18 cellular contexts compared by ENCODE assay signal in the genomic region with DNA sequence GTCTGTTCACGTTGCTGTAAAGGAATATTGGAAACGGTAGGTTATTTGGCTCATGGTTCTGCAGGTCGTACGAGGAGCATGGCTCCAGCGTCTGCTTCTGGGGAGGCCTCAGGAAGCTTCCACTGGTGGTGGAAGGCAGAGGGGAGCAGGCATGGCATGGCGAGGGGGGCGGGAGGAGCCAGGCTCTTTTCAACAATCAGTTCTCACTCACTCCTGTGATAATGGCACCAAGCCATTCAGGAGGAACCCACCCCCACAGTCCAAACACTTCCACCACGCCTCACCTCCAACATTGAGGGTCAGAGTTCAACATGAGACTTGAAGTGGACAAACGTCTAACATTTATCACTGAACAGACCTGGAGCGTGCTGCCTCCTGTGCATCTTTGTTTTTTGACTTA.
A peak's percentile ranks its signal among the peaks of the same experiment; 100 is the strongest.
DNase-seq lines count a peak whose midpoint lies in the region; ATAC-seq, FAIRE-seq and TF ChIP-seq lines count a peak whose summit lies in the region.
"Had no signal": no experiment of that assay in that cellular context is flagged by ENCODE, and none has a peak within 500 bp of the region (broad histone marks: within the 10 kb centered on the region; RNA-seq: fewer than 3 reads in every experiment).

No MANE protein-coding gene starts in this region.

- H3K9me2 ChIP-seq in OCI-LY1 (ENCODE audit: low read depth, low read length): no peaks in the 10 kb centered on the region

- no peaks in the 10 kb centered on the region for H4K20me1 ChIP-seq in OCI-LY1 (ENCODE audit: insufficient read depth, low read length)
- no peaks in the 10 kb centered on the region for H4K20me1 ChIP-seq in H1 (replicated peaks in 1 of 2; ENCODE audit: control insufficient read depth in 1 of 2, insufficient read depth in 2 of 2, low read length in 2 of 2)

- FAIRE-seq in H1 (lab: Jason Lieb, UNC): no peak
- FAIRE-seq: A549, GM12891 had no signal

- no peak overlapping the region for H2BK12ac ChIP-seq in H1 (ENCODE audit: low read depth, low read length)

- H3K9ac ChIP-seq in OCI-LY1 (ENCODE audit: low read length): no peak overlapping the region
- no peak overlapping the region for H3K9ac ChIP-seq in H1 (replicated peaks in 1 of 4; ENCODE audit: extremely low read depth in 1 of 4, low read depth in 3 of 4, low read length in 3 of 4)

- H3K18ac ChIP-seq in H1 (ENCODE audit: extremely low read depth, low read length): no peak overlapping the region

- ATAC-seq in sciatic nerve (no peak), HG03457 (IDR thresholded peaks at IDR 0.05; ENCODE audit: unreplicated experiment) (no peak), GM18909 (IDR thresholded peaks at IDR 0.05; ENCODE audit: poor library complexity, unreplicated experiment) (no peak), HG03565 (IDR thresholded peaks at IDR 0.05; ENCODE audit: unreplicated experiment) (no peak)
- ATAC-seq: A549, PC-3 had no signal

- H3K4me1 ChIP-seq in OCI-LY1 (ENCODE audit: insufficient read depth, low read length, severe bottlenecking) (peaks cover 74% of the 10 kb centered on the region), H1 (replicated peaks in 1 of 4; ENCODE audit: control insufficient read depth in 3 of 4, insufficient read depth in 4 of 4, low read length in 3 of 4) (peaks cover 0 to 4% (median 0%) of the 10 kb centered on the region in 4 experiments; a peak in 4 of 7 replicates)
- H3K4me1 ChIP-seq: A549 had no signal

- no peaks in the 10 kb centered on the region for H3K79me2 ChIP-seq in OCI-LY1 (ENCODE audit: insufficient read depth, low read length)
- no peaks in the 10 kb centered on the region for H3K79me2 ChIP-seq in H1 (ENCODE audit: control insufficient read depth in 1 of 2, insufficient read depth in 2 of 2, low read length in 2 of 2)

- H3F3A ChIP-seq in OCI-LY1 (ENCODE audit: insufficient read depth, low read length): no peaks in the 10 kb centered on the region

- H3K27ac ChIP-seq in OCI-LY1 (ENCODE audit: low read depth, low read length, poor library complexity, severe bottlenecking) (peak overlapping the region; percentile 97), H1 (ENCODE audit: low read depth, low read length) (no peak overlapping the region)
- H3K27ac ChIP-seq: A549 had no signal

- H2AK5ac ChIP-seq in H1 (ENCODE audit: low read depth, low read length): no peak overlapping the region

- TF ChIP-seq POLR2A in H1 (IDR thresholded peaks at IDR 0.05; ENCODE audit: control extremely low read depth in 1 of 2, low read depth in 2 of 2, low read length in 2 of 2): no peak

- H3K4ac ChIP-seq in H1 (replicated peaks; ENCODE audit: insufficient read length, low read depth, low read length): no peak overlapping the region

- H2BK120ac ChIP-seq in H1 (replicated peaks; ENCODE audit: low read depth, low read length): no peak overlapping the region

- intact Hi-C loops in sciatic nerve (cut with DNase I): no loop called here

- CTCF ChIA-PET in H1 (lab: Charles Lee; ENCODE audit: partially characterized antibody): interaction anchor here (0.6 kb wide), 1 partner anchor 847 kb away, joined by 3 read pairs; no protein-coding TSS in a partner anchor

- H2BK5ac ChIP-seq in H1 (ENCODE audit: low read depth, low read length): no peak overlapping the region

- H3K23me2 ChIP-seq in H1 (ENCODE audit: low read depth, low read length): no peaks in the 10 kb centered on the region

- H2AFZ ChIP-seq in OCI-LY1 (ENCODE audit: low read length) (no peak overlapping the region), H1 (ENCODE audit: low read length) (no peak overlapping the region)

- no peak for TF ChIP-seq CTCF in OCI-LY1 (IDR thresholded peaks at IDR 0.05; ENCODE audit: low read length)
- TF ChIP-seq CTCF in H1 (IDR thresholded peaks at IDR 0.05; ENCODE audit: control extremely low read depth in 1 of 3, insufficient read depth in 1 of 3, low read depth in 1 of 3, low read length in 3 of 3): no peak

- H3K9me3 ChIP-seq in OCI-LY1 (ENCODE audit: low read length) (no peaks in the 10 kb centered on the region), H1 (ENCODE audit: insufficient read depth in 2 of 2, low read depth in 1 of 2, low read length in 1 of 2) (no peaks in the 10 kb centered on the region)
- H3K9me3 ChIP-seq: A549 had no signal

- no peak overlapping the region for H3K4me3 ChIP-seq in OCI-LY1 (ENCODE audit: low read depth, low read length, poor library complexity, severe bottlenecking)
- no peak overlapping the region for H3K4me3 ChIP-seq in H1 (ENCODE audit: extremely low read depth in 1 of 4, insufficient read depth in 2 of 4, low read depth in 3 of 4, low read length in 4 of 4)
- H3K4me3 ChIP-seq: A549 had no signal

- H3K79me1 ChIP-seq in H1 (ENCODE audit: low read depth, low read length): no peaks in the 10 kb centered on the region

- no peak overlapping the region for H4K8ac ChIP-seq in H1 (ENCODE audit: extremely low read depth, insufficient read depth, low read length)

- H2BK15ac ChIP-seq in H1 (ENCODE audit: low read length): no peak overlapping the region

- 89% methylated on average over 10 of the region's 10 CpGs; no CpG with 5 or more reads in 1 of the 2 experiments for WGBS in H1 (ENCODE audit: extremely low coverage in 1 of 2, insufficient coverage in 1 of 2, insufficient read length in 1 of 2, insufficient replicate concordance in 2 of 2, low coverage in 1 of 2, low lambda C conversion rate in 2 of 2, missing lambda C conversion rate in 1 of 2), 2 experiments

- no peak overlapping the region for H3K14ac ChIP-seq in H1 (ENCODE audit: insufficient read length)

- TF ChIP-seq EP300 in H1 (IDR thresholded peaks at IDR 0.05; ENCODE audit: borderline replicate concordance in 1 of 2, low read depth in 2 of 2, low read length in 2 of 2): no peak

- no peak overlapping the region for H4K5ac ChIP-seq in H1 (ENCODE audit: insufficient read length, low read depth, low read length)

- POLR2A ChIA-PET in H1 (lab: Charles Lee; ENCODE audit: partially characterized antibody): interaction anchor here (1.3 kb wide), 1 partner anchor 21 kb away, joined by 3 read pairs; no protein-coding TSS in a partner anchor

- peak overlapping the region; percentile 6 for H4K91ac ChIP-seq in H1 (replicated peaks; ENCODE audit: insufficient read length, low read length)

- no peak overlapping the region for H3K23ac ChIP-seq in H1 (ENCODE audit: insufficient read length)

- TF ChIP-seq RAD21 in H1 (IDR thresholded peaks at IDR 0.05 in 1 of 2, conservative IDR thresholded peaks at IDR 0.05 in 1 of 2; ENCODE audit: low read depth in 2 of 2, low read length in 2 of 2): no peak

- H3K36me3 ChIP-seq in OCI-LY1 (ENCODE audit: insufficient read depth, low read length) (peaks cover 9% of the 10 kb centered on the region; the same call in 1 of the 2 replicates), H1 (ENCODE audit: control insufficient read depth in 2 of 4, insufficient read depth in 4 of 4, low read length in 3 of 4) (no peaks in the 10 kb centered on the region; a peak in 2 of 8 replicates)

- no peak overlapping the region for H3K56ac ChIP-seq in H1 (replicated peaks; ENCODE audit: insufficient read length, low read depth, low read length)

- H3K27me3 ChIP-seq in OCI-LY1 (ENCODE audit: insufficient read depth, low read length) (no peaks in the 10 kb centered on the region), H1 (replicated peaks in 1 of 4; ENCODE audit: control insufficient read depth in 3 of 4, extremely low read depth in 1 of 4, insufficient read depth in 3 of 4, low read length in 3 of 4) (no peaks in the 10 kb centered on the region)

- peak; percentile 34 for DNase-seq in activated effector memory CD4-positive, alpha-beta T cell treated with anti-CD3 and anti-CD28 coated beads, Interleukin-2, amount 50 U/mL, for 16 hours
- no peak for DNase-seq in activated effector memory CD4-positive, alpha-beta T cell treated with Interleukin-2 at 50 U/mL for 16 hours
- DNase-seq in H1 (ENCODE audit: low read depth in 1 of 2, low spot score in 2 of 2): no peak
- DNase-seq in sciatic nerve (ENCODE audit: low spot score): peak; percentile 42
- DNase-seq: C1 segment of cervical spinal cord, DMS 273 treated with DMSO at 0.1 percent for 48 hours, GF-D8, KG1, NCI-H2081 treated with DMSO at 0.1 percent for 48 hours, NCI-H510A, NCI-H774, PC-3 had no signal

- H2BK20ac ChIP-seq in H1 (ENCODE audit: low read length): no peak overlapping the region

- H3K4me2 ChIP-seq in OCI-LY1 (ENCODE audit: low read length) (no peak overlapping the region), H1 (ENCODE audit: insufficient read depth in 1 of 2, low read depth in 2 of 2, low read length in 2 of 2) (no peak overlapping the region)
- H3K4me2 ChIP-seq: A549 had no signal

TF ChIP-seq in H1, 55 proteins besides CTCF, POLR2A, EP300 and RAD21 (continues in another document):
- TF ChIP-seq SIRT6 (IDR thresholded peaks at IDR 0.05; ENCODE audit: low read length) (no peak), CHD2 (IDR thresholded peaks at IDR 0.05; ENCODE audit: low read length) (no peak), FOSL1 (IDR thresholded peaks at IDR 0.05; ENCODE audit: insufficient read depth, low read depth, low read length) (no peak), CTBP2 (IDR thresholded peaks at IDR 0.05; ENCODE audit: borderline replicate concordance, insufficient read depth, insufficient read length, low read length) (no peak), SIX5 (IDR thresholded peaks at IDR 0.05; ENCODE audit: low read depth, low read length) (no peak), KDM4A (IDR thresholded peaks at IDR 0.05; ENCODE audit: low read depth, low read length, severe bottlenecking) (no peak), SIN3A (conservative IDR thresholded peaks at IDR 0.05 in 1 of 2, IDR thresholded peaks at IDR 0.05 in 1 of 2; ENCODE audit: low read depth in 1 of 2, low read length in 2 of 2) (no peak), JUND (IDR thresholded peaks at IDR 0.05; ENCODE audit: low read length) (no peak), EGR1 (IDR thresholded peaks at IDR 0.05; ENCODE audit: borderline replicate concordance, low read depth, low read length) (no peak), NANOG (IDR thresholded peaks at IDR 0.05; ENCODE audit: insufficient read depth, low read depth, low read length, poor library complexity, severe bottlenecking) (no peak)
- TF ChIP-seq, protein P1, sequence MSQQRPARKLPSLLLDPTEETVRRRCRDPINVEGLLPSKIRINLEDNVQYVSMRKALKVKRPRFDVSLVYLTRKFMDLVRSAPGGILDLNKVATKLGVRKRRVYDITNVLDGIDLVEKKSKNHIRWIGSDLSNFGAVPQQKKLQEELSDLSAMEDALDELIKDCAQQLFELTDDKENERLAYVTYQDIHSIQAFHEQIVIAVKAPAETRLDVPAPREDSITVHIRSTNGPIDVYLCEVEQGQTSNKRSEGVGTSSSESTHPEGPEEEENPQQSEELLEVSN (IDR thresholded peaks at IDR 0.05): no peak
- TF ChIP-seq, protein P2, sequence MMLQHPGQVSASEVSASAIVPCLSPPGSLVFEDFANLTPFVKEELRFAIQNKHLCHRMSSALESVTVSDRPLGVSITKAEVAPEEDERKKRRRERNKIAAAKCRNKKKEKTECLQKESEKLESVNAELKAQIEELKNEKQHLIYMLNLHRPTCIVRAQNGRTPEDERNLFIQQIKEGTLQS (IDR thresholded peaks at IDR 0.05; ENCODE audit: insufficient read depth, low read depth, low read length): no peak
- TF ChIP-seq, protein P3, sequence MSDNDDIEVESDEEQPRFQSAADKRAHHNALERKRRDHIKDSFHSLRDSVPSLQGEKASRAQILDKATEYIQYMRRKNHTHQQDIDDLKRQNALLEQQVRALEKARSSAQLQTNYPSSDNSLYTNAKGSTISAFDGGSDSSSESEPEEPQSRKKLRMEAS (IDR thresholded peaks at IDR 0.05): no peak

Comparison
In these comparisons a context has a peak if more than half of its experiments do, and no peak if none do; other contexts are left out.
1. DNase-seq: peak in activated effector memory CD4-positive, alpha-beta T cell treated with anti-CD3 and anti-CD28 coated beads, Interleukin-2, amount 50 U/mL, for 16 hours (single experiment) and sciatic nerve (single experiment); none in activated effector memory CD4-positive, alpha-beta T cell treated with Interleukin-2 at 50 U/mL for 16 hours (single experiment) and H1 (0 of 2).